In genomic region chr19:11418518-11419506, GRCh38 we compare ENCODE assay signal across 8 cellular contexts. TPM values are rescaled to one million over a fixed set of nuclear protein-coding genes. Genes with fewer than 3 reads are reported as not detected.
DNase-seq lines count a peak whose midpoint lies in the region; ATAC-seq, FAIRE-seq and TF ChIP-seq lines count a peak whose summit lies in the region.

RGL3 (minus strand) TSS chr19:11419314; CDS start chr19:11419278, 36 bp downstream.

- H3K9me3 ChIP-seq in astrocyte (ENCODE audit: insufficient read depth, low read depth, low read length), result no peaks in the 10 kb centered on the region
- H3K9me3 ChIP-seq in transverse colon, result no peaks in the 10 kb centered on the region

- no peak for FAIRE-seq in astrocyte (lab: Jason Lieb, UNC)

- TF ChIP-seq CTCF in AG09309 (IDR thresholded peaks at IDR 0.05; ENCODE audit: control insufficient read depth, insufficient read depth, low read depth, low read length, missing control alignments), result no peak
- TF ChIP-seq CTCF in astrocyte (IDR thresholded peaks at IDR 0.05; ENCODE audit: insufficient read depth, low read depth, low read length), result no peak
- no peak for TF ChIP-seq CTCF in transverse colon (IDR thresholded peaks at IDR 0.05)

- in situ Hi-C loops in transverse colon (cut with MboI; ENCODE audit: low pct_ligation_motif_present in 1 of 4, low pct_unique_long_range_greater_than_20kb in 1 of 4, low sequenced_read_pairs in 3 of 4), result no loop called here

- H3K4me3 Mint-ChIP-seq in astrocyte (ENCODE audit: unreplicated experiment), result peak within 1 kb of the TSS; percentile 54

- peaks cover 3% of the 10 kb centered on the region for H3K4me1 ChIP-seq in astrocyte (ENCODE audit: insufficient read depth, low read length)
- H3K4me1 ChIP-seq in transverse colon, result peaks cover 10 to 49% (median 29%) of the 10 kb centered on the region in 4 donors

- intact Hi-C loops in transverse colon (cut with DNase I; ENCODE audit: low total_unique reads), result no loop called here

- H3K27me3 Mint-ChIP-seq in astrocyte (ENCODE audit: low read depth, unreplicated experiment), result peaks cover 46% of the 10 kb centered on the region

- peaks cover 3% of the 10 kb centered on the region for H3K9me3 Mint-ChIP-seq in astrocyte (ENCODE audit: unreplicated experiment)

- no peaks in the 10 kb centered on the region for H3K36me3 Mint-ChIP-seq in astrocyte (ENCODE audit: low read depth, unreplicated experiment)

- H3K79me2 ChIP-seq in astrocyte (ENCODE audit: insufficient read depth, low read length), result no peaks in the 10 kb centered on the region

- no peak for TF ChIP-seq POLR2A in transverse colon (IDR thresholded peaks at IDR 0.05)

- peak within 1 kb of the TSS; percentile 22 for H3K4me2 ChIP-seq in astrocyte (ENCODE audit: low read length)

- peak; percentile 86 for ATAC-seq in left lobe of liver
- ATAC-seq in HG02852 (IDR thresholded peaks at IDR 0.05; ENCODE audit: unreplicated experiment), result no peak
- ATAC-seq in GM18502 (IDR thresholded peaks at IDR 0.05; ENCODE audit: poor library complexity, unreplicated experiment), result no peak

- H3K27ac Mint-ChIP-seq in astrocyte (ENCODE audit: unreplicated experiment), result no peak within 1 kb of the TSS

- H3K27ac ChIP-seq in astrocyte (ENCODE audit: low read depth, low read length) (no peak within 1 kb of the TSS), transverse colon (peak within 1 kb of the TSS; percentile 25 to 53 (median 38))

- WGBS in transverse colon (ENCODE audit: low coverage in 1 of 2), 2 donors, result 3 to 5% methylated on average over 4 to 50 of the region's 73 CpGs

- DNase-seq in AG09309 (ENCODE audit: low read depth), result no peak
- peak; percentile 77 for DNase-seq in HuH-7.5 (ENCODE audit: low spot score)
- no peak for DNase-seq in astrocyte (ENCODE audit: low read depth)
- peak; percentile 74 for DNase-seq in left lobe of liver (ENCODE audit: low spot score)
- peak; percentile 51 for DNase-seq in transverse colon
- no peak for DNase-seq in UCSD-AML1 (lab: John Stamatoyannopoulos, UW; ENCODE audit: unreplicated experiment)

- H3K27me3 ChIP-seq in astrocyte (ENCODE audit: insufficient read depth, low read length) (peaks cover 53% of the 10 kb centered on the region), transverse colon (peaks cover 74% of the 10 kb centered on the region)

- no peak for TF ChIP-seq EP300 in transverse colon (IDR thresholded peaks at IDR 0.05; ENCODE audit: low read depth)

- no peaks in the 10 kb centered on the region for H3K4me1 Mint-ChIP-seq in astrocyte (ENCODE audit: low read depth, unreplicated experiment)

- H2AFZ ChIP-seq in astrocyte (ENCODE audit: low read depth, low read length), result no peak within 1 kb of the TSS

- no peaks in the 10 kb centered on the region for H4K20me1 ChIP-seq in astrocyte (ENCODE audit: insufficient read depth, low read length)

- H3K9ac ChIP-seq in astrocyte (ENCODE audit: low read length), result no peak within 1 kb of the TSS

- H3K36me3 ChIP-seq in astrocyte (ENCODE audit: insufficient read depth, low read length) (no peaks in the 10 kb centered on the region), transverse colon (no peaks in the 10 kb centered on the region)

- peak within 1 kb of the TSS; percentile 21 for H3K4me3 ChIP-seq in AG09309 (ENCODE audit: control insufficient read depth, low read depth, low read length)
- no peak within 1 kb of the TSS for H3K4me3 ChIP-seq in astrocyte (ENCODE audit: insufficient read depth, low read depth, low read length)
- H3K4me3 ChIP-seq in transverse colon, result peak within 1 kb of the TSS in 3 of 4 donors; percentile 36 to 50 (median 40)

RNA-seq across cellular contexts. Expression of gene RGL3, which starts in this region (rescaled TPM):
- total RNA-seq in astrocyte (1.3 and 3.6 TPM in 2 replicates), left lobe of liver (33.4 TPM), transverse colon (10 to 100 TPM in 3 of 4 donors, 1 to 10 TPM in 1; 6.7 to 78.9 (median 28.1) TPM)

Comparison
In these comparisons a context has a peak if more than half of its experiments do, and no peak if none do; other contexts are left out.
1. DNase-seq: peak in HuH-7.5 (single experiment), left lobe of liver (single experiment) and transverse colon (single experiment); none in AG09309 (single experiment), astrocyte (single experiment) and UCSD-AML1 (single experiment).